In genomic region chr6:92545861-92546260, GRCh38 we compare ENCODE assay signal across 15 cellular contexts.
DNase-seq lines count a peak whose midpoint lies in the region; TF ChIP-seq lines count a peak whose summit lies in the region.
"Had no signal": no experiment of that assay in that cellular context is flagged by ENCODE, and none has a peak within 500 bp of the region (broad histone marks: within the 10 kb centered on the region; RNA-seq: fewer than 3 reads in every experiment).

No MANE protein-coding gene starts in this region.

- DNase-seq in dermis microvascular lymphatic vessel endothelial cell (ENCODE audit: low read depth in 2 of 2), result peak; percentile 89 to 95
- DNase-seq in glomerular endothelial cell (ENCODE audit: extremely low read depth, low read depth, low spot score), result peak; percentile 83
- DNase-seq in osteocyte (ENCODE audit: extremely low spot score, unreplicated experiment), result no peak
- DNase-seq in midbrain (lab: John Stamatoyannopoulos, UW), result no peak
- no peak for DNase-seq in pons (ENCODE audit: low spot score)
- no peak for DNase-seq in DMS 273 (lab: John Stamatoyannopoulos, UW; ENCODE audit: unreplicated experiment)
- no peak for DNase-seq in 8988T
- DNase-seq: CD4-positive, CD25-positive, alpha-beta regulatory T cell; CD8-positive, alpha-beta T cell; DMS53; DMS79 treated with DMSO at 0.1 percent for 48 hours; GF-D8; GOT3; HFFc6 had no signal

- H3K27me3 Mint-ChIP-seq in osteocyte (ENCODE audit: unreplicated experiment), result no peaks in the 10 kb centered on the region
- H3K27me3 Mint-ChIP-seq: B cell; CD4-positive, CD25-positive, alpha-beta regulatory T cell had no signal

- H3K9me3 Mint-ChIP-seq in osteocyte (ENCODE audit: unreplicated experiment), result peaks cover 4% of the 10 kb centered on the region

- peaks cover 16% of the 10 kb centered on the region for H3K4me1 Mint-ChIP-seq in osteocyte (ENCODE audit: unreplicated experiment)
- H3K4me1 Mint-ChIP-seq: B cell; CD4-positive, CD25-positive, alpha-beta regulatory T cell had no signal

- no peaks in the 10 kb centered on the region for H3K36me3 Mint-ChIP-seq in osteocyte (ENCODE audit: unreplicated experiment)
- H3K36me3 Mint-ChIP-seq: CD4-positive, CD25-positive, alpha-beta regulatory T cell; CD8-positive, alpha-beta T cell had no signal

- H3K27ac Mint-ChIP-seq in osteocyte (ENCODE audit: unreplicated experiment), result peak overlapping the region; percentile 21
- H3K27ac Mint-ChIP-seq: B cell; CD4-positive, CD25-positive, alpha-beta regulatory T cell; CD8-positive, alpha-beta T cell; HFFc6 had no signal

- no peak for TF ChIP-seq CTCF in osteocyte (IDR thresholded peaks at IDR 0.05)

- H3K4me3 Mint-ChIP-seq in osteocyte (ENCODE audit: unreplicated experiment), result no peak overlapping the region
- H3K4me3 Mint-ChIP-seq: B cell; CD4-positive, CD25-positive, alpha-beta regulatory T cell; CD8-positive, alpha-beta T cell; HFFc6 had no signal

Comparison
In these comparisons a context has a peak if more than half of its experiments do, and no peak if none do; other contexts are left out.
1. DNase-seq: peak in dermis microvascular lymphatic vessel endothelial cell (2 of 2) and glomerular endothelial cell (single experiment); none in osteocyte (single experiment), midbrain (single experiment), pons (single experiment), DMS 273 (single experiment) and 8988T (single experiment).